1 cellular context compared by ENCODE assay signal in genomic region chr1:212858055-212858460, GRCh38.
A peak's percentile ranks its signal among the peaks of the same experiment; 100 is the strongest.
TF ChIP-seq lines count a peak whose summit lies in the region.

FLVCR1 (plus strand) TSS chr1:212858275; CDS start chr1:212858453, 178 bp downstream.

TF ChIP-seq in K562, 482 proteins besides CTCF, POLR2A, EP300 and RAD21 (continued from another document):
- peak; percentile 97; the same call in 1 of the 2 replicates for TF ChIP-seq STAT6 (CRISPR knock-in tag; IDR thresholded peaks at IDR 0.05)
- TF ChIP-seq HDAC8 (tag; IDR thresholded peaks at IDR 0.05), result no peak
- no peak for TF ChIP-seq ZNF174 (CRISPR knock-in tag; IDR thresholded peaks at IDR 0.05)
- TF ChIP-seq FOXK2 (conservative IDR thresholded peaks at IDR 0.05 in 1 of 2, IDR thresholded peaks at IDR 0.05 in 1 of 2; ENCODE audit: low read depth in 2 of 2), result peak; percentile 44 to 51; a peak in 2 of 4 replicates
- TF ChIP-seq, protein P1, sequence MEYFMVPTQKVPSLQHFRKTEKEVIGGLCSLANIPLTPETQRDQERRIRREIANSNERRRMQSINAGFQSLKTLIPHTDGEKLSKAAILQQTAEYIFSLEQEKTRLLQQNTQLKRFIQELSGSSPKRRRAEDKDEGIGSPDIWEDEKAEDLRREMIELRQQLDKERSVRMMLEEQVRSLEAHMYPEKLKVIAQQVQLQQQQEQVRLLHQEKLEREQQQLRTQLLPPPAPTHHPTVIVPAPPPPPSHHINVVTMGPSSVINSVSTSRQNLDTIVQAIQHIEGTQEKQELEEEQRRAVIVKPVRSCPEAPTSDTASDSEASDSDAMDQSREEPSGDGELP (CRISPR knock-in tag; IDR thresholded peaks at IDR 0.05; ENCODE audit: borderline replicate concordance), result peak; percentile 93
- no peak for TF ChIP-seq EWSR1 (IDR thresholded peaks at IDR 0.05; ENCODE audit: borderline replicate concordance, low read depth, partially characterized antibody)
- no peak for TF ChIP-seq SMAD2 (IDR thresholded peaks at IDR 0.05; ENCODE audit: low read depth, low read length)
- no peak for TF ChIP-seq ZNF518B (CRISPR knock-in tag; IDR thresholded peaks at IDR 0.05)
